22 cellular contexts compared by ENCODE assay signal in genomic region chr10:4984223-4984622, GRCh38. TPM values are rescaled to one million over a fixed set of nuclear protein-coding genes. Genes with fewer than 3 reads are reported as not detected.
DNase-seq lines count a peak whose midpoint lies in the region; ATAC-seq, FAIRE-seq and TF ChIP-seq lines count a peak whose summit lies in the region.
"Had no signal": no experiment of that assay in that cellular context is flagged by ENCODE, and none has a peak within 500 bp of the region (broad histone marks: within the 10 kb centered on the region; RNA-seq: fewer than 3 reads in every experiment).

No MANE protein-coding gene starts in this region.

- H3K4me2 ChIP-seq in IMR-90 (ENCODE audit: low read depth, low read length) = no peak overlapping the region
- H3K4me2 ChIP-seq: GM23338, PC-9 had no signal

- no peak overlapping the region for H3K4me3 ChIP-seq in IMR-90 (ENCODE audit: insufficient read depth, low read depth, low read length)
- H3K4me3 ChIP-seq in lower lobe of right lung = no peak overlapping the region
- H3K4me3 ChIP-seq: GM23338, MG63, PC-9, SJCRH30 had no signal

- no peaks in the 10 kb centered on the region for H3K27me3 ChIP-seq in IMR-90 (ENCODE audit: control insufficient read depth, insufficient read depth, low read length)
- H3K27me3 ChIP-seq in lower lobe of right lung (ENCODE audit: low read depth) = no peaks in the 10 kb centered on the region
- H3K27me3 ChIP-seq: MG63, SJCRH30 had no signal

- in situ Hi-C loops in IMR-90 (cut with MboI; ENCODE audit: low sequenced_read_pairs) = no loop called here

- H3K79me1 ChIP-seq in IMR-90 (ENCODE audit: low read depth in 1 of 2, low read length in 2 of 2) = no peaks in the 10 kb centered on the region

- H3K23ac ChIP-seq in IMR-90 (ENCODE audit: low read depth, low read length) = no peak overlapping the region

- no peak overlapping the region for H3K14ac ChIP-seq in IMR-90 (replicated peaks; ENCODE audit: low read depth, low read length)

- H2BK5ac ChIP-seq in IMR-90 (ENCODE audit: low read depth, low read length, poor library complexity, severe bottlenecking) = no peak overlapping the region

- no peak overlapping the region for H3K27ac Mint-ChIP-seq in stimulated activated memory B cell treated with anti-CD40 and anti-IgM and Interleukin-4, amounts not matched to agents 10 μg/mL and 1 μg/mL and 100 μg/mL, for 72 hours
- H3K27ac Mint-ChIP-seq: GM23338, H9 had no signal

- no peak overlapping the region for H2AK9ac ChIP-seq in IMR-90 (replicated peaks; ENCODE audit: low read depth, low read length, poor library complexity)

- no peak overlapping the region for H3K18ac ChIP-seq in IMR-90 (ENCODE audit: low read depth, low read length)

- POLR2A ChIA-PET in IMR-90 (lab: Charles Lee; ENCODE audit: unreplicated experiment) = no interaction called here

- H2AK5ac ChIP-seq in IMR-90 (ENCODE audit: low read depth, low read length) = no peak overlapping the region

- H3K9me3 ChIP-seq in IMR-90 (ENCODE audit: control insufficient read depth, insufficient read depth, low read length) = no peaks in the 10 kb centered on the region
- no peaks in the 10 kb centered on the region for H3K9me3 ChIP-seq in lower lobe of right lung
- H3K9me3 ChIP-seq: MG63, SJCRH30 had no signal

- no peak overlapping the region for H4K5ac ChIP-seq in IMR-90 (ENCODE audit: low read depth, low read length)

- H3K9me1 ChIP-seq in IMR-90 (ENCODE audit: insufficient read depth, low read length) = no peaks in the 10 kb centered on the region

- H2BK15ac ChIP-seq in IMR-90 (ENCODE audit: low read depth, low read length) = no peak overlapping the region

- H2BK20ac ChIP-seq in IMR-90 (ENCODE audit: low read depth, low read length) = no peak overlapping the region

- no peak overlapping the region for H4K91ac ChIP-seq in IMR-90 (ENCODE audit: insufficient read depth, low read depth, low read length)

- dilution Hi-C loops in IMR-90 (cut with HindIII; ENCODE audit: low sequenced_read_pairs, unreplicated experiment) = no loop called here

- intact Hi-C loops in IMR-90 (cut with micrococcal nuclease) (no loop called here), lower lobe of right lung (cut with DNase I) (no loop called here)

- no peak for TF ChIP-seq RAD21 in IMR-90 (IDR thresholded peaks at IDR 0.05; ENCODE audit: low read length)

- H3K9me3 Mint-ChIP-seq in stimulated activated memory B cell treated with anti-CD40 and anti-IgM and Interleukin-4, amounts not matched to agents 10 μg/mL and 1 μg/mL and 100 μg/mL, for 72 hours = no peaks in the 10 kb centered on the region

- no peak overlapping the region for H4K8ac ChIP-seq in IMR-90 (ENCODE audit: low read depth in 2 of 2, low read length in 2 of 2)

- no peak overlapping the region for H2BK120ac ChIP-seq in IMR-90 (ENCODE audit: low read depth, low read length)

- H3K4me1 Mint-ChIP-seq in stimulated activated memory B cell treated with anti-CD40 and anti-IgM and Interleukin-4, amounts not matched to agents 10 μg/mL and 1 μg/mL and 100 μg/mL, for 72 hours = no peaks in the 10 kb centered on the region

- H3K36me3 ChIP-seq in IMR-90 (ENCODE audit: control insufficient read depth, insufficient read depth, low read length) (no peaks in the 10 kb centered on the region), lower lobe of right lung (no peaks in the 10 kb centered on the region)
- H3K36me3 ChIP-seq: MG63, SJCRH30 had no signal

- FAIRE-seq in frontal cortex (lab: Jason Lieb, UNC) = no peak
- FAIRE-seq: HTR-8/SVneo had no signal

- H3K27ac ChIP-seq in IMR-90 (ENCODE audit: insufficient read depth, low read length) = no peak overlapping the region
- no peak overlapping the region for H3K27ac ChIP-seq in lower lobe of right lung
- H3K27ac ChIP-seq: SJCRH30 had no signal

- H3K36me3 Mint-ChIP-seq in stimulated activated memory B cell treated with anti-CD40 and anti-IgM and Interleukin-4, amounts not matched to agents 10 μg/mL and 1 μg/mL and 100 μg/mL, for 72 hours = no peaks in the 10 kb centered on the region

- BruUV-seq in IMR-90 (replicated peaks; lab: Mats Ljungman, UMichigan) = no TSS peak

- H3K4me1 ChIP-seq in IMR-90 (ENCODE audit: control insufficient read depth, insufficient read depth, low read length) (peaks cover 4% of the 10 kb centered on the region; the same call in 1 of the 2 replicates), lower lobe of right lung (peaks cover 13% of the 10 kb centered on the region)
- H3K4me1 ChIP-seq: SJCRH30 had no signal

- no peak for TF ChIP-seq POLR2A in IMR-90 (IDR thresholded peaks at IDR 0.05; ENCODE audit: low read depth, low read length)

- DNase-seq in IMR-90 (no peak), lower lobe of right lung (peak; percentile 34), DMS79 (lab: John Stamatoyannopoulos, UW) (no peak), frontal cortex (ENCODE audit: low spot score in 2 of 2) (no peak)
- no peak for DNase-seq in activated effector memory CD4-positive, alpha-beta T cell treated with anti-CD3 and anti-CD28 coated beads, Interleukin-2, amount 50 U/mL, for 16 hours
- DNase-seq: ACHN; H9; KG1; NCI-H1105 treated with DMSO at 0.1 percent for 48 hours; NCI-H1930; NCI-H2107; NCI-H524 treated with DMSO at 0.1 percent for 48 hours; NCI-H82; NK-92 treated with Interleukin-12 subunit alpha and Interleukin-12 subunit beta, amount 100 ng/mL, for 24 hours; SJCRH30 had no signal

- ATAC-seq in IMR-90 (ENCODE audit: low read depth) = no peak
- peak; percentile 11 for ATAC-seq in esophagus mucosa
- no peak for ATAC-seq in lower lobe of right lung
- ATAC-seq in stimulated activated memory B cell treated with anti-CD40 and anti-IgM and Interleukin-4, amounts not matched to agents 10 μg/mL and 1 μg/mL and 100 μg/mL, for 72 hours = peak; percentile 45
- ATAC-seq: GM23338 had no signal

- no peak overlapping the region for H3K9ac ChIP-seq in IMR-90 (ENCODE audit: low read depth, low read length)

- TF ChIP-seq CTCF in IMR-90 (conservative IDR thresholded peaks at IDR 0.05; ENCODE audit: low read depth, low read length) (no peak), lower lobe of right lung (IDR thresholded peaks at IDR 0.05) (no peak)

- WGBS in IMR-90 (ENCODE audit: extremely low coverage in 2 of 2, insufficient read length in 1 of 2), 2 experiments = 88% methylated on average over 10 of the region's 10 CpGs; no CpG with 5 or more reads in 1 of the 2 experiments

- no peaks in the 10 kb centered on the region for H4K20me1 ChIP-seq in IMR-90 (ENCODE audit: insufficient read depth, low read length)

- no peak overlapping the region for H3K56ac ChIP-seq in IMR-90 (ENCODE audit: extremely low read depth, insufficient read depth, low read length)

- peaks cover 20% of the 10 kb centered on the region for H3K27me3 Mint-ChIP-seq in stimulated activated memory B cell treated with anti-CD40 and anti-IgM and Interleukin-4, amounts not matched to agents 10 μg/mL and 1 μg/mL and 100 μg/mL, for 72 hours

- H3K4me3 Mint-ChIP-seq in stimulated activated memory B cell treated with anti-CD40 and anti-IgM and Interleukin-4, amounts not matched to agents 10 μg/mL and 1 μg/mL and 100 μg/mL, for 72 hours = no peak overlapping the region
- H3K4me3 Mint-ChIP-seq: GM23338, H9 had no signal

- no peak overlapping the region for H3K4ac ChIP-seq in IMR-90 (ENCODE audit: low read depth, low read length)

- CTCF ChIA-PET in IMR-90 (lab: Yijun Ruan, JAX) = interaction anchor here (2.0 kb wide), 1 partner anchor 134 kb away, joined by 7 read pairs; no protein-coding TSS in a partner anchor

- peak overlapping the region; percentile 41 for H2AFZ ChIP-seq in IMR-90 (replicated peaks; ENCODE audit: low read length, poor library complexity)
- H2AFZ ChIP-seq: GM23338, PC-9 had no signal

TF ChIP-seq in IMR-90, 13 proteins besides CTCF, POLR2A, EP300 and RAD21 (continues in another document):
- no peak for TF ChIP-seq SMC3 (IDR thresholded peaks at IDR 0.05; ENCODE audit: low read depth, low read length)
- TF ChIP-seq USF2 (IDR thresholded peaks at IDR 0.05; ENCODE audit: low read depth, low read length) = no peak
- no peak for TF ChIP-seq NFE2L2 (IDR thresholded peaks at IDR 0.05; ENCODE audit: low read depth, low read length)
- no peak for TF ChIP-seq CHD1 (IDR thresholded peaks at IDR 0.05; ENCODE audit: low read depth, low read length)
- TF ChIP-seq RFX5 (IDR thresholded peaks at IDR 0.05; ENCODE audit: low read depth, low read length) = no peak
- no peak for TF ChIP-seq FOS (IDR thresholded peaks at IDR 0.05; ENCODE audit: low read depth, low read length)
- TF ChIP-seq ELK1 (IDR thresholded peaks at IDR 0.05; ENCODE audit: borderline replicate concordance, low read depth, low read length) = no peak
- TF ChIP-seq MXI1 (IDR thresholded peaks at IDR 0.05; ENCODE audit: borderline replicate concordance, low read depth, low read length) = no peak
- TF ChIP-seq CEBPB (IDR thresholded peaks at IDR 0.05; ENCODE audit: low read depth, low read length) = no peak
- no peak for TF ChIP-seq RCOR1 (IDR thresholded peaks at IDR 0.05; ENCODE audit: insufficient replicate concordance, low read length)

RNA-seq across cellular contexts. Expression of gene AKR1C2, which starts 19.4 kb away (rescaled TPM):
- total RNA-seq in IMR-90 (2012; rRNA removed) = 0.28 and 0.36 TPM in 2 replicates
- 0.99 and 1.0 TPM in 2 replicates for polyA plus RNA-seq in IMR-90 (2012; rRNA removed)
- polyA plus RNA-seq in IMR-90 (2012; cell fraction: cytosol; rRNA removed) = 0.76 and 1.7 TPM in 2 replicates
- 0.20 and 1.5 TPM in 2 replicates for polyA plus RNA-seq in IMR-90 (2012; cell fraction: nucleus; rRNA removed; ENCODE audit: low replicate concordance)
- total RNA-seq in esophagus mucosa = 115 TPM
- 34.4 TPM for total RNA-seq in lower lobe of right lung
- 39.5 TPM for total RNA-seq in frontal cortex
- total RNA-seq: G401 had no signal

RNA-seq across cellular contexts. Expression of gene AKR1C1, which starts 21.0 kb away (rescaled TPM):
- total RNA-seq in IMR-90 (2012; rRNA removed) = 3.6 and 5.0 TPM in 2 replicates
- polyA plus RNA-seq in IMR-90 (2012; rRNA removed) = 3.8 and 5.4 TPM in 2 replicates
- polyA plus RNA-seq in IMR-90 (2012; cell fraction: cytosol; rRNA removed) = 2.3 and 3.5 TPM in 2 replicates
- polyA plus RNA-seq in IMR-90 (2012; cell fraction: nucleus; rRNA removed; ENCODE audit: low replicate concordance) = 2.6 and 11.5 TPM in 2 replicates
- 54.2 TPM for total RNA-seq in esophagus mucosa
- 54.5 TPM for total RNA-seq in lower lobe of right lung
- 30.2 TPM for total RNA-seq in frontal cortex

Comparison
In these comparisons a context has a peak if more than half of its experiments do, and no peak if none do; other contexts are left out.
1. ATAC-seq: peak in esophagus mucosa (single experiment) and stimulated activated memory B cell treated with anti-CD40 and anti-IgM and Interleukin-4, amounts not matched to agents 10 μg/mL and 1 μg/mL and 100 μg/mL, for 72 hours (single experiment); none in IMR-90 (single experiment) and lower lobe of right lung (0 of 2).
2. RNA of gene AKR1C2, which starts 19.4 kb away (total RNA-seq): 115 TPM in esophagus mucosa (single experiment), 39.5 TPM in frontal cortex (single experiment) and 34.4 TPM in lower lobe of right lung (single experiment); 0.28 to 0.36 TPM in IMR-90; every median in the first group is over 10 times any median in the second.